12 cellular contexts compared by ENCODE assay signal in genomic region chr5:119943148-119943547, GRCh38.
A peak's percentile ranks its signal among the peaks of the same experiment; 100 is the strongest.
DNase-seq lines count a peak whose midpoint lies in the region; ATAC-seq and TF ChIP-seq lines count a peak whose summit lies in the region.
"Had no signal": no experiment of that assay in that cellular context is flagged by ENCODE, and none has a peak within 500 bp of the region (broad histone marks: within the 10 kb centered on the region; RNA-seq: fewer than 3 reads in every experiment).

No MANE protein-coding gene starts in this region.

- H3K27me3 ChIP-seq in Karpas-422 (ENCODE audit: low read length) (no peaks in the 10 kb centered on the region), uterus (no peaks in the 10 kb centered on the region)
- H3K27me3 ChIP-seq: upper lobe of left lung had no signal

- in situ Hi-C loops in GM13977 (cut with MboI; ENCODE audit: low pct_unique_long_range_greater_than_20kb, low sequenced_read_pairs, unreplicated experiment) = no loop called here

- intact Hi-C loops in uterus (cut with DNase I; ENCODE audit: low total_unique reads) = no loop called here
- intact Hi-C loops in mucosa of descending colon (cut with DNase I, micrococcal nuclease) = loop anchor here in 1 of 2 donors (10.0 kb wide), 1 partner anchor 512 kb away; no protein-coding TSS in a partner anchor

- H3K36me3 ChIP-seq in Karpas-422 (ENCODE audit: insufficient read depth, low read length) = no peaks in the 10 kb centered on the region
- no peaks in the 10 kb centered on the region for H3K36me3 ChIP-seq in uterus
- H3K36me3 ChIP-seq in mucosa of descending colon (ENCODE audit: low read depth) = no peaks in the 10 kb centered on the region
- H3K36me3 ChIP-seq: upper lobe of left lung had no signal

- DNase-seq in AG10803 (ENCODE audit: low read depth) = peak; percentile 43
- peak; percentile 43 for DNase-seq in Karpas-422
- peak; percentile 31 for DNase-seq in astrocyte of the hippocampus (ENCODE audit: low read depth, low spot score)
- DNase-seq in left lobe of liver (ENCODE audit: low spot score) = no peak
- no peak for DNase-seq in iPS-NIHi7 (ENCODE audit: extremely low spot score)
- no peak for DNase-seq in uterus
- DNase-seq in GM13977 (ENCODE audit: low spot score) = no peak
- DNase-seq in mucosa of descending colon = no peak
- DNase-seq: NCI-H1092 treated with DMSO at 0.1 percent for 48 hours, occipital lobe, upper lobe of left lung had no signal

- peak; percentile 44 for TF ChIP-seq CTCF in AG10803 (conservative IDR thresholded peaks at IDR 0.05; ENCODE audit: low read length)
- peak in 2 of 4 experiments; percentile 26 to 27 for TF ChIP-seq CTCF in uterus (IDR thresholded peaks at IDR 0.05)
- TF ChIP-seq CTCF in GM13977 (IDR thresholded peaks at IDR 0.05; ENCODE audit: extremely low read depth, insufficient read depth, missing control alignments) = no peak
- no peak for TF ChIP-seq CTCF in mucosa of descending colon (IDR thresholded peaks at IDR 0.05)

- no peaks in the 10 kb centered on the region for H4K20me1 ChIP-seq in Karpas-422 (ENCODE audit: insufficient read depth, low read depth, low read length)

- H3K27ac ChIP-seq in Karpas-422 (ENCODE audit: low read length) (no peak overlapping the region), uterus (no peak overlapping the region)
- H3K27ac ChIP-seq: upper lobe of left lung had no signal

- peak; percentile 54 for ATAC-seq in left lobe of liver
- ATAC-seq in mucosa of descending colon = no peak
- ATAC-seq: activated T-helper 17 cell treated with anti-CD3 and anti-CD28 coated beads, Interleukin-2, amount 50 U/mL, for 72 hours had no signal

- H3K4me2 ChIP-seq in Karpas-422 (ENCODE audit: low read depth, low read length, poor library complexity, severe bottlenecking) = no peak overlapping the region

- no peak overlapping the region for H2AFZ ChIP-seq in Karpas-422 (ENCODE audit: low read length)

- no peaks in the 10 kb centered on the region for H3K9me2 ChIP-seq in Karpas-422 (replicated peaks; ENCODE audit: insufficient read depth, low read length)

- no peak for TF ChIP-seq POLR2A in uterus (IDR thresholded peaks at IDR 0.05)

- no peak overlapping the region for H3K9ac ChIP-seq in Karpas-422 (ENCODE audit: low read length)

- H3K4me1 ChIP-seq in Karpas-422 (ENCODE audit: low read length) = no peaks in the 10 kb centered on the region
- H3K4me1 ChIP-seq in uterus = no peaks in the 10 kb centered on the region
- no peaks in the 10 kb centered on the region for H3K4me1 ChIP-seq in mucosa of descending colon (ENCODE audit: low read depth)
- H3K4me1 ChIP-seq: upper lobe of left lung had no signal

- H3K9me3 ChIP-seq in Karpas-422 (ENCODE audit: low read length) = no peaks in the 10 kb centered on the region
- H3K9me3 ChIP-seq in uterus = peaks cover 0 to 3% of the 10 kb centered on the region in 2 donors
- H3K9me3 ChIP-seq in mucosa of descending colon = no peaks in the 10 kb centered on the region

- H3K4me3 ChIP-seq in AG10803 (ENCODE audit: low read length) = no peak overlapping the region
- no peak overlapping the region for H3K4me3 ChIP-seq in Karpas-422 (ENCODE audit: low read length)
- H3K4me3 ChIP-seq in uterus = no peak overlapping the region
- H3K4me3 ChIP-seq in mucosa of descending colon = no peak overlapping the region
- H3K4me3 ChIP-seq: upper lobe of left lung had no signal

- no peaks in the 10 kb centered on the region for H3K79me2 ChIP-seq in Karpas-422 (ENCODE audit: low read length)

Comparison
In these comparisons a context has a peak if more than half of its experiments do, and no peak if none do; other contexts are left out.
1. DNase-seq: peak in AG10803 (single experiment), Karpas-422 (single experiment) and astrocyte of the hippocampus (single experiment); none in left lobe of liver (single experiment), iPS-NIHi7 (single experiment), uterus (0 of 2), GM13977 (single experiment) and mucosa of descending colon (0 of 3).